In genomic region chr18:11908182-11909080, GRCh38 we compare ENCODE assay signal across 8 cellular contexts. TPM values are rescaled to one million over a fixed set of nuclear protein-coding genes. Genes with fewer than 3 reads are reported as not detected.
DNase-seq lines count a peak whose midpoint lies in the region; ATAC-seq and TF ChIP-seq lines count a peak whose summit lies in the region.

Gene MPPE1 (minus strand): TSS chr18:11908317. CDS start chr18:11897264, 11,053 bp downstream.

- TF ChIP-seq CTCF in lower leg skin (IDR thresholded peaks at IDR 0.05), result no peak

- TF ChIP-seq POLR2A in lower leg skin (IDR thresholded peaks at IDR 0.05), result peak in 1 of 2 donors; percentile 90

- H3K27me3 ChIP-seq in BLaER1 treated with 17β-estradiol and CSF1 and Interleukin-3, amounts not matched to agents 10 nM and 100 nM, result no peaks in the 10 kb centered on the region

- DNase-seq in GM19240 (ENCODE audit: insufficient read length, low spot score) (peak; percentile 80), NCI-H748 treated with DMSO at 0.1 percent for 48 hours (lab: John Stamatoyannopoulos, UW) (peak; percentile 70), dermis microvascular lymphatic vessel endothelial cell (ENCODE audit: low read depth in 2 of 2) (peak; percentile 59 to 84), lower leg skin (ENCODE audit: low spot score in 2 of 2) (peak; percentile 81 to 97)
- DNase-seq in activated CD4-positive, alpha-beta T cell treated with anti-CD3 and anti-CD28 coated beads, Interleukin-2, amount 50 U/mL, for 48 hours, result peak; percentile 86 to 89
- peak; percentile 76 to 84 for DNase-seq in stimulated activated CD4-positive, alpha-beta T cell treated with anti-CD3 and anti-CD28 coated beads, Interleukin-4, amount 100 ng/mL, for 48 hours (ENCODE audit: low read depth in 2 of 2)

- H3K4me1 ChIP-seq in BLaER1 treated with 17β-estradiol and CSF1 and Interleukin-3, amounts not matched to agents 10 nM and 100 nM, result peaks cover 11 to 60% (median 23%) of the 10 kb centered on the region in 10 experiments

- H3K9ac ChIP-seq in BLaER1 treated with 17β-estradiol and CSF1 and Interleukin-3, amounts not matched to agents 10 nM and 100 nM, result peak within 1 kb of the TSS; percentile 91 to 100 (median 97)

- no peaks in the 10 kb centered on the region for H3K9me3 ChIP-seq in BLaER1 treated with 17β-estradiol and CSF1 and Interleukin-3, amounts not matched to agents 10 nM and 100 nM (replicated peaks in 1 of 11)

- WGBS in lower leg skin, 2 donors, result 0% methylated on average over 23 to 51 of the region's 110 CpGs

- H3K4me2 ChIP-seq in BLaER1 treated with 17β-estradiol and CSF1 and Interleukin-3, amounts not matched to agents 10 nM and 100 nM, result peak within 1 kb of the TSS; percentile 84 to 98 (median 93)

- ATAC-seq in HG03457 (IDR thresholded peaks at IDR 0.05; ENCODE audit: unreplicated experiment), result peak; percentile 70

- H3K27ac ChIP-seq in BLaER1 treated with 17β-estradiol and CSF1 and Interleukin-3, amounts not matched to agents 10 nM and 100 nM, result peak within 1 kb of the TSS; percentile 92 to 100 (median 98)

- H3K4me3 ChIP-seq in BLaER1 treated with 17β-estradiol and CSF1 and Interleukin-3, amounts not matched to agents 10 nM and 100 nM, result peak within 1 kb of the TSS; percentile 68 to 84 (median 73)
- H3K4me3 ChIP-seq in lower leg skin (ENCODE audit: low read depth, poor library complexity, severe bottlenecking), result peak within 1 kb of the TSS; percentile 92

- intact Hi-C loops in lower leg skin (cut with DNase I; ENCODE audit: low total_unique reads), result no loop called here

- H3K36me3 ChIP-seq in BLaER1 treated with 17β-estradiol and CSF1 and Interleukin-3, amounts not matched to agents 10 nM and 100 nM, result peaks cover 5 to 25% (median 12%) of the 10 kb centered on the region in 11 experiments; a peak in 16 of 22 replicates

- no peaks in the 10 kb centered on the region for H4K20me1 ChIP-seq in BLaER1 treated with 17β-estradiol and CSF1 and Interleukin-3, amounts not matched to agents 10 nM and 100 nM

RNA-seq across cellular contexts. Expression of gene MPPE1, which starts in this region (rescaled TPM):
- total RNA-seq in dermis microvascular lymphatic vessel endothelial cell (11.6 and 15.0 TPM in 2 replicates), lower leg skin (10 to 100 TPM; 30.2 to 62.2 (median 44.5) TPM)

Comparison
In these comparisons a context has a peak if more than half of its experiments do, and no peak if none do; other contexts are left out.
1. Peak in every context shown above with its lines: DNase-seq, ATAC-seq, H3K4me3 ChIP-seq and H3K27ac ChIP-seq.